10 cellular contexts compared by ENCODE assay signal in the genomic region with DNA sequence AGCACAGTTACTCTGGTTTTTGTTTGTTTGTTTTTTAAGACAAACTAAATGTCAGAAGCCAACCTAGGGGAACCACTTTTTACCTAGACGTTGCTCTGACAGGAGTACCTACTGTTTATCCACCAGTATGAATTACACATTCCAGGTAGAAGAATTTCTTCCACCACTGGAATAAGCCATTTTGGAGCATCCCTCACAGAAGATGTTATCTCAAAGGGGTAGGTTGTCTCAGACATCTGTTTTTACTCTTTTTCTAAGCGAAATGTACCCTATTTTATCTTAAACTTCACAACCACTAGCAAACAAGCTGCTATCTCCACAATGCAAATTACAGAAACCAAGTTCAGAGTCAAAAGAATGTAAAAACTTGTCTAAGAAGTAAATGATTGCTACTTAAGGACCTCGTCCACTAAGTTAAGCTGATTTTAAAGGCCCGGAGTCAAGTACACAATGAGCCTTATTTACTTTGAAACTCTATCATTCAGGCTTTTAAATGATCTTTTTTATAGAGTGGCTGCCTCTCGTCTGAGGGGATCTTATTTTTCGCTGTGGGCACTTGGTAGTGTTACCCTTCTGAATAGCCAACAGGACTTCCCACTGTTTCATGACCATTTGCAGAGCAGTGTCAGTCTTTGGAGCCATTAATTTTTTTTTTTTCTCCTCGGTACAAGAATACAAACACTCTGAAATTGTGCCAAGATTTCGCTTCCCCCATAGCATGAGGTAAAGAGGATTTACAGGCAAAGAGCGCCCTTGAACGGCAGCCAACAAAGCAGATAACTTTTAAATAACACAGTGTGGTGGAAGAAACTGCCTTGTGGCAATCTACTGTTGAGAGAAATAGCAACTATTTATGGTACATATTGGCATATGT. TPM values are rescaled to one million over a fixed set of nuclear protein-coding genes. Genes with fewer than 3 reads are reported as not detected.
DNase-seq lines count a peak whose midpoint lies in the region; ATAC-seq and TF ChIP-seq lines count a peak whose summit lies in the region.
"Had no signal": no experiment of that assay in that cellular context is flagged by ENCODE, and none has a peak within 500 bp of the region (broad histone marks: within the 10 kb centered on the region; RNA-seq: fewer than 3 reads in every experiment).

No MANE protein-coding gene starts in this region.

- DNase-seq in DMS 273 (lab: John Stamatoyannopoulos, UW; ENCODE audit: unreplicated experiment) = peak; percentile 79
- DNase-seq in DMS 273 treated with DMSO at 0.1 percent for 48 hours (lab: John Stamatoyannopoulos, UW) = no peak
- peak; percentile 89 for DNase-seq in NCI-H748 treated with DMSO at 0.1 percent for 48 hours (lab: John Stamatoyannopoulos, UW)
- peak; percentile 57 to 82 for DNase-seq in dermis microvascular lymphatic vessel endothelial cell (ENCODE audit: low read depth in 2 of 2)
- DNase-seq in skeletal muscle cell (ENCODE audit: low read depth) = peak; percentile 45
- no peak for DNase-seq in coronary artery (ENCODE audit: low spot score)
- DNase-seq in RWPE1 (ENCODE audit: low spot score) = no peak
- DNase-seq: endodermal cell, H7 had no signal

- H3K27ac ChIP-seq in coronary artery = no peak overlapping the region
- H3K27ac ChIP-seq in RWPE1 = no peak overlapping the region

- CTCF ChIA-PET in RWPE1 (lab: Yijun Ruan, JAX) = no interaction called here

- ATAC-seq in GM18870 (IDR thresholded peaks at IDR 0.05; ENCODE audit: unreplicated experiment) = no peak

- POLR2A ChIA-PET in RWPE1 (lab: Yijun Ruan, JAX; ENCODE audit: low non-redundant PET) = no interaction called here

- H3K4me3 ChIP-seq in skeletal muscle cell (ENCODE audit: low read depth, low read length) (no peak overlapping the region), coronary artery (no peak overlapping the region)

- TF ChIP-seq CTCF in coronary artery (IDR thresholded peaks at IDR 0.05) (no peak), RWPE1 (conservative IDR thresholded peaks at IDR 0.05; ENCODE audit: low read depth) (no peak)

RNA-seq across cellular contexts. Expression of a gene that starts 15.7 kb away (rescaled TPM):
- total RNA-seq in dermis microvascular lymphatic vessel endothelial cell = not detected in 2 replicates

Comparison
In these comparisons a context has a peak if more than half of its experiments do, and no peak if none do; other contexts are left out.
1. DNase-seq: peak in DMS 273 (single experiment), NCI-H748 treated with DMSO at 0.1 percent for 48 hours (single experiment), dermis microvascular lymphatic vessel endothelial cell (2 of 2) and skeletal muscle cell (single experiment); none in DMS 273 treated with DMSO at 0.1 percent for 48 hours (single experiment), coronary artery (single experiment) and RWPE1 (single experiment).